ENCODE assay signal across 16 cellular contexts in the genomic region with DNA sequence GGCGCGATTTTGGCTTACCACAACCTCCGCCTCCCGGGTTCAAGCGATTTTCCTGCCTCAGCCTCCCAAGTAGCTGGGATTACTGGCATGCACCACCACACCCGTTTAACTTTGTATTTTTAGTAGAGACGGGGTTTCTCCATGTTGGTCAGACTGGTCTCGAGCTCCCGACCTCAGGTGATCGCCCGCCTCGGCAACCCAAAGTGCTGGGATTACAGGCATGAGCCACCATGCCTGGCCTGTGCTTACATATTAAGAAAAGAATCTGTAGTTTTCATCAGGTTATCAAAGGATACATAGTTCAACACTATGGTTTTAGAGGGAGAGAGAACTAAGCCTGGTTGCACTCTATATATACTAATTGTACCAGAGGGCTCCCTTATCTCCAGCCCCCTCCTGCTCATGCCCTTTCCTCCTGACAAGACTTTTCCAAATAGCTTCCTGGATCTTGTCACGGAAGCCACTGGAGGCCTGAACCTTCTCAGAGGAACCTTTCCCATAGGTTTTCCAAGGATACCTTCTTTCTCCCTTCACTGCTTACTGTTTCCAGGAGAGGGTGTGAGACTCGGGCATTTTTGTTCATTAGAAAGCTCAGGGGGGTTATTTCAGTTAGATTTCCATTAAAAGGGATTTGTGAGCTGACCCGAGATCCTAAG. TPM values are rescaled to one million over a fixed set of nuclear protein-coding genes. Genes with fewer than 3 reads are reported as not detected.
DNase-seq lines count a peak whose midpoint lies in the region; ATAC-seq and TF ChIP-seq lines count a peak whose summit lies in the region.
"Had no signal": no experiment of that assay in that cellular context is flagged by ENCODE, and none has a peak within 500 bp of the region (broad histone marks: within the 10 kb centered on the region; RNA-seq: fewer than 3 reads in every experiment).

No MANE protein-coding gene starts in this region.

- no peaks in the 10 kb centered on the region for H3K9me3 Mint-ChIP-seq in activated T-helper 2 cell treated with anti-CD3 and anti-CD28 coated beads, Interferon-gamma antibody, Interleukin-2, Interleukin-4, amounts not matched to agents 10 μg/mL and 5 μg/mL and 100 μg/mL, durations not matched to agents 14 hours and 24 hours and 36 hours
- no peaks in the 10 kb centered on the region for H3K9me3 Mint-ChIP-seq in progenitor cell of endocrine pancreas (ENCODE audit: low read depth)
- H3K9me3 Mint-ChIP-seq in activated CD4-positive, alpha-beta memory T cell treated with anti-CD3 and anti-CD28 coated beads, Interleukin-2, amount 10 ng/mL, durations not matched to agents 7 days and 5 days: no peaks in the 10 kb centered on the region
- H3K9me3 Mint-ChIP-seq in activated T-helper 1 cell treated with anti-CD3 and anti-CD28 coated beads, Interleukin-12 subunit alpha, Interleukin-12 subunit beta, Interleukin-2, Interleukin-4 antibody, amounts not matched to agents 30 ng/mL and 10 ng/mL and 1 ng/mL, durations not matched to agents 14 hours and 24 hours and 36 hours: no peaks in the 10 kb centered on the region

- peaks cover 37% of the 10 kb centered on the region for H3K4me1 Mint-ChIP-seq in activated T-helper 2 cell treated with anti-CD3 and anti-CD28 coated beads, Interferon-gamma antibody, Interleukin-2, Interleukin-4, amounts not matched to agents 10 μg/mL and 5 μg/mL and 100 μg/mL, durations not matched to agents 14 hours and 24 hours and 36 hours (ENCODE audit: low read depth)
- H3K4me1 Mint-ChIP-seq in progenitor cell of endocrine pancreas (ENCODE audit: low read depth): peaks cover 22% of the 10 kb centered on the region
- peaks cover 19% of the 10 kb centered on the region for H3K4me1 Mint-ChIP-seq in activated CD4-positive, alpha-beta memory T cell treated with anti-CD3 and anti-CD28 coated beads, Interleukin-2, amount 10 ng/mL, durations not matched to agents 7 days and 5 days
- peaks cover 15% of the 10 kb centered on the region for H3K4me1 Mint-ChIP-seq in activated T-helper 1 cell treated with anti-CD3 and anti-CD28 coated beads, Interleukin-12 subunit alpha, Interleukin-12 subunit beta, Interleukin-2, Interleukin-4 antibody, amounts not matched to agents 30 ng/mL and 10 ng/mL and 1 ng/mL, durations not matched to agents 14 hours and 24 hours and 36 hours (ENCODE audit: low read depth)

- H3K27me3 ChIP-seq in GM23248 (replicated peaks; ENCODE audit: insufficient read depth) (no peaks in the 10 kb centered on the region), esophagus muscularis mucosa (no peaks in the 10 kb centered on the region)
- H3K27me3 ChIP-seq: BE2C, ovary had no signal

- TF ChIP-seq CTCF in esophagus muscularis mucosa (IDR thresholded peaks at IDR 0.05): no peak
- TF ChIP-seq CTCF in progenitor cell of endocrine pancreas (IDR thresholded peaks at IDR 0.05; ENCODE audit: unreplicated experiment): no peak

- no peaks in the 10 kb centered on the region for H3K36me3 ChIP-seq in GM23248 (ENCODE audit: low read depth)
- peaks cover 0 to 16% (median 12%) of the 10 kb centered on the region in 4 donors for H3K36me3 ChIP-seq in esophagus muscularis mucosa
- H3K36me3 ChIP-seq: BE2C, ovary had no signal

- H3K27ac ChIP-seq in GM23248 (peak overlapping the region; percentile 97), esophagus muscularis mucosa (replicated peaks in 1 of 4) (peak overlapping the region; percentile 38 to 51 (median 45))
- H3K27ac ChIP-seq: ovary, RWPE1 had no signal

- no peaks in the 10 kb centered on the region for H3K9me2 ChIP-seq in GM23248 (ENCODE audit: insufficient read depth)

- H3K4me3 ChIP-seq in GM23248 (peak overlapping the region; percentile 24; the same call in 1 of the 2 replicates), esophagus muscularis mucosa (no peak overlapping the region)
- H3K4me3 ChIP-seq: ovary had no signal

- no peaks in the 10 kb centered on the region for H3K36me3 Mint-ChIP-seq in activated T-helper 2 cell treated with anti-CD3 and anti-CD28 coated beads, Interferon-gamma antibody, Interleukin-2, Interleukin-4, amounts not matched to agents 10 μg/mL and 5 μg/mL and 100 μg/mL, durations not matched to agents 14 hours and 24 hours and 36 hours (ENCODE audit: low read depth)
- peaks cover 15% of the 10 kb centered on the region for H3K36me3 Mint-ChIP-seq in progenitor cell of endocrine pancreas (ENCODE audit: insufficient read depth)
- no peaks in the 10 kb centered on the region for H3K36me3 Mint-ChIP-seq in activated CD4-positive, alpha-beta memory T cell treated with anti-CD3 and anti-CD28 coated beads, Interleukin-2, amount 10 ng/mL, durations not matched to agents 7 days and 5 days (ENCODE audit: low read depth)
- H3K36me3 Mint-ChIP-seq in activated T-helper 1 cell treated with anti-CD3 and anti-CD28 coated beads, Interleukin-12 subunit alpha, Interleukin-12 subunit beta, Interleukin-2, Interleukin-4 antibody, amounts not matched to agents 30 ng/mL and 10 ng/mL and 1 ng/mL, durations not matched to agents 14 hours and 24 hours and 36 hours (ENCODE audit: low read depth): no peaks in the 10 kb centered on the region

- H3K4me3 Mint-ChIP-seq in activated T-helper 2 cell treated with anti-CD3 and anti-CD28 coated beads, Interferon-gamma antibody, Interleukin-2, Interleukin-4, amounts not matched to agents 10 μg/mL and 5 μg/mL and 100 μg/mL, durations not matched to agents 14 hours and 24 hours and 36 hours (ENCODE audit: low read depth): no peak overlapping the region
- no peak overlapping the region for H3K4me3 Mint-ChIP-seq in progenitor cell of endocrine pancreas (ENCODE audit: low read depth)
- no peak overlapping the region for H3K4me3 Mint-ChIP-seq in activated CD4-positive, alpha-beta memory T cell treated with anti-CD3 and anti-CD28 coated beads, Interleukin-2, amount 10 ng/mL, durations not matched to agents 7 days and 5 days
- H3K4me3 Mint-ChIP-seq in activated T-helper 1 cell treated with anti-CD3 and anti-CD28 coated beads, Interleukin-12 subunit alpha, Interleukin-12 subunit beta, Interleukin-2, Interleukin-4 antibody, amounts not matched to agents 30 ng/mL and 10 ng/mL and 1 ng/mL, durations not matched to agents 14 hours and 24 hours and 36 hours: no peak overlapping the region
- H3K4me3 Mint-ChIP-seq: activated naive CD8-positive, alpha-beta T cell had no signal

- in situ Hi-C loops in GM23248 (cut with MboI): no loop called here

- CTCF ChIA-PET in activated CD4-positive, alpha-beta memory T cell treated with anti-CD3 and anti-CD28 coated beads, Interleukin-2, amount 10 ng/mL, durations not matched to agents 7 days and 5 days (lab: Charles Lee): no interaction called here

- no peak for TF ChIP-seq POLR2A in esophagus muscularis mucosa (IDR thresholded peaks at IDR 0.05; ENCODE audit: low read depth)

- peak overlapping the region; percentile 82 for H3K9ac ChIP-seq in GM23248

- peak overlapping the region; percentile 19 for H3K27ac Mint-ChIP-seq in activated T-helper 2 cell treated with anti-CD3 and anti-CD28 coated beads, Interferon-gamma antibody, Interleukin-2, Interleukin-4, amounts not matched to agents 10 μg/mL and 5 μg/mL and 100 μg/mL, durations not matched to agents 14 hours and 24 hours and 36 hours
- peak overlapping the region; percentile 82 for H3K27ac Mint-ChIP-seq in progenitor cell of endocrine pancreas
- H3K27ac Mint-ChIP-seq in activated CD4-positive, alpha-beta memory T cell treated with anti-CD3 and anti-CD28 coated beads, Interleukin-2, amount 10 ng/mL, durations not matched to agents 7 days and 5 days: no peak overlapping the region
- no peak overlapping the region for H3K27ac Mint-ChIP-seq in activated T-helper 1 cell treated with anti-CD3 and anti-CD28 coated beads, Interleukin-12 subunit alpha, Interleukin-12 subunit beta, Interleukin-2, Interleukin-4 antibody, amounts not matched to agents 30 ng/mL and 10 ng/mL and 1 ng/mL, durations not matched to agents 14 hours and 24 hours and 36 hours
- H3K27ac Mint-ChIP-seq: activated naive CD8-positive, alpha-beta T cell had no signal

- 92 to 98% methylated on average over 13 to 15 of the region's 15 CpGs for WGBS in GM23248 (ENCODE audit: low coverage in 1 of 2, low lambda C conversion rate in 2 of 2, missing lambda C conversion rate in 2 of 2), 2 experiments
- WGBS in esophagus muscularis mucosa: 88% methylated on average over 15 of the region's 15 CpGs

- no peak for TF ChIP-seq EP300 in esophagus muscularis mucosa (IDR thresholded peaks at IDR 0.05)

- peaks cover 16% of the 10 kb centered on the region for H3K27me3 Mint-ChIP-seq in activated T-helper 2 cell treated with anti-CD3 and anti-CD28 coated beads, Interferon-gamma antibody, Interleukin-2, Interleukin-4, amounts not matched to agents 10 μg/mL and 5 μg/mL and 100 μg/mL, durations not matched to agents 14 hours and 24 hours and 36 hours (ENCODE audit: low read depth)
- H3K27me3 Mint-ChIP-seq in progenitor cell of endocrine pancreas: no peaks in the 10 kb centered on the region
- no peaks in the 10 kb centered on the region for H3K27me3 Mint-ChIP-seq in activated CD4-positive, alpha-beta memory T cell treated with anti-CD3 and anti-CD28 coated beads, Interleukin-2, amount 10 ng/mL, durations not matched to agents 7 days and 5 days
- H3K27me3 Mint-ChIP-seq in activated T-helper 1 cell treated with anti-CD3 and anti-CD28 coated beads, Interleukin-12 subunit alpha, Interleukin-12 subunit beta, Interleukin-2, Interleukin-4 antibody, amounts not matched to agents 30 ng/mL and 10 ng/mL and 1 ng/mL, durations not matched to agents 14 hours and 24 hours and 36 hours (ENCODE audit: insufficient read depth): peaks cover 2% of the 10 kb centered on the region
- H3K27me3 Mint-ChIP-seq: activated naive CD8-positive, alpha-beta T cell had no signal

- H4K20me1 ChIP-seq in GM23248 (ENCODE audit: insufficient read depth): no peaks in the 10 kb centered on the region

- intact Hi-C loops in activated T-helper 2 cell treated with anti-CD3 and anti-CD28 coated beads, Interferon-gamma antibody, Interleukin-2, Interleukin-4, amounts not matched to agents 10 μg/mL and 5 μg/mL and 100 μg/mL, durations not matched to agents 14 hours and 24 hours and 36 hours (cut with micrococcal nuclease): loop anchor here (5.0 kb wide), 1 partner anchor 35 kb away; no protein-coding TSS in a partner anchor
- intact Hi-C loops in esophagus muscularis mucosa (cut with DNase I): loop anchor here (2.0 kb wide), 2 partner anchors 33 to 49 kb away; no protein-coding TSS in a partner anchor
- intact Hi-C loops in activated T-helper 1 cell treated with anti-CD3 and anti-CD28 coated beads, Interleukin-12 subunit alpha, Interleukin-12 subunit beta, Interleukin-2, Interleukin-4 antibody, amounts not matched to agents 30 ng/mL and 10 ng/mL and 1 ng/mL, durations not matched to agents 14 hours and 24 hours and 36 hours (cut with micrococcal nuclease): loop anchor here (5.0 kb wide), 1 partner anchor 65 kb away; no protein-coding TSS in a partner anchor

- H3K79me2 ChIP-seq in GM23248 (ENCODE audit: insufficient read depth): peaks cover 73% of the 10 kb centered on the region

- H3F3A ChIP-seq in GM23248 (ENCODE audit: insufficient read depth): peaks cover 49% of the 10 kb centered on the region

- H2AFZ ChIP-seq in GM23248: no peak overlapping the region; the same call in 1 of the 2 replicates

- peaks cover 51% of the 10 kb centered on the region for H3K4me1 ChIP-seq in GM23248 (ENCODE audit: insufficient read depth)
- peaks cover 13 to 19% (median 18%) of the 10 kb centered on the region in 4 donors for H3K4me1 ChIP-seq in esophagus muscularis mucosa

- POLR2A ChIA-PET in activated CD4-positive, alpha-beta memory T cell treated with anti-CD3 and anti-CD28 coated beads, Interleukin-2, amount 10 ng/mL, durations not matched to agents 7 days and 5 days (lab: Charles Lee): no interaction called here

- ATAC-seq in HG03457 (IDR thresholded peaks at IDR 0.05; ENCODE audit: unreplicated experiment): no peak

- peak overlapping the region; percentile 55 for H3K4me2 ChIP-seq in GM23248 (ENCODE audit: unreplicated experiment)

- DNase-seq in GM23248: no peak
- no peak for DNase-seq in activated T-helper 2 cell treated with anti-CD3 and anti-CD28 coated beads, Interferon-gamma antibody, Interleukin-2, Interleukin-4, amounts not matched to agents 10 μg/mL and 5 μg/mL and 100 μg/mL, durations not matched to agents 14 hours and 24 hours and 36 hours (ENCODE audit: low spot score)
- no peak for DNase-seq in esophagus muscularis mucosa (ENCODE audit: extremely low spot score)
- DNase-seq in progenitor cell of endocrine pancreas (ENCODE audit: low spot score, unreplicated experiment): no peak
- DNase-seq in KG1 (lab: John Stamatoyannopoulos, UW): no peak
- no peak for DNase-seq in activated CD4-positive, alpha-beta memory T cell treated with anti-CD3 and anti-CD28 coated beads, Interleukin-2, amount 10 ng/mL, durations not matched to agents 7 days and 5 days
- DNase-seq in activated T-helper 1 cell treated with anti-CD3 and anti-CD28 coated beads, Interleukin-12 subunit alpha, Interleukin-12 subunit beta, Interleukin-2, Interleukin-4 antibody, amounts not matched to agents 30 ng/mL and 10 ng/mL and 1 ng/mL, durations not matched to agents 14 hours and 24 hours and 36 hours (ENCODE audit: low spot score): no peak
- DNase-seq: BE2C; effector CD4-positive, alpha-beta T cell; NCI-H1105 treated with DMSO at 0.1 percent for 48 hours; NCI-H446 treated with DMSO at 0.1 percent for 48 hours; ovary; stimulated activated CD8-positive, alpha-beta memory T cell treated with anti-CD3 and anti-CD28 coated beads, Interleukin-4, amount 100 ng/mL, for 48 hours had no signal

- H3K9me3 ChIP-seq in GM23248 (ENCODE audit: low read depth): no peaks in the 10 kb centered on the region
- H3K9me3 ChIP-seq in esophagus muscularis mucosa: no peaks in the 10 kb centered on the region
- H3K9me3 ChIP-seq: BE2C, ovary had no signal

RNA-seq across cellular contexts. Expression of a gene that starts 53.1 kb away (rescaled TPM):
- 52.6 and 54.6 TPM in 2 replicates for total RNA-seq in GM23248 (2014; rRNA removed; shearing (Covaris generic))
- polyA plus RNA-seq in GM23248 (2016; fragmentation: Nextera tagmentation; extraction: Ambion mirVana): 27.8 and 30.4 TPM in 2 replicates
- total RNA-seq in activated T-helper 2 cell treated with anti-CD3 and anti-CD28 coated beads, Interferon-gamma antibody, Interleukin-2, Interleukin-4, amounts not matched to agents 10 μg/mL and 5 μg/mL and 100 μg/mL, durations not matched to agents 14 hours and 24 hours and 36 hours: 2.0 and 3.4 TPM in 2 replicates
- total RNA-seq in esophagus muscularis mucosa (10 to 100 TPM; 25.7 to 37.8 (median 28.3) TPM), progenitor cell of endocrine pancreas (48.7 and 53.5 TPM in 2 replicates)
- total RNA-seq in activated CD4-positive, alpha-beta memory T cell treated with anti-CD3 and anti-CD28 coated beads, Interleukin-2, amount 10 ng/mL, durations not matched to agents 7 days and 5 days: 10 to 100 TPM in 1 of 2 experiments, 1 to 10 TPM in 1; 9.5 to 10.2 TPM
- 3.7 and 3.8 TPM in 2 replicates for total RNA-seq in activated T-helper 1 cell treated with anti-CD3 and anti-CD28 coated beads, Interleukin-12 subunit alpha, Interleukin-12 subunit beta, Interleukin-2, Interleukin-4 antibody, amounts not matched to agents 30 ng/mL and 10 ng/mL and 1 ng/mL, durations not matched to agents 14 hours and 24 hours and 36 hours

Comparison
In these comparisons a context has a peak if more than half of its experiments do, and no peak if none do; other contexts are left out.
1. H3K27ac Mint-ChIP-seq: peak in activated T-helper 2 cell treated with anti-CD3 and anti-CD28 coated beads, Interferon-gamma antibody, Interleukin-2, Interleukin-4, amounts not matched to agents 10 μg/mL and 5 μg/mL and 100 μg/mL, durations not matched to agents 14 hours and 24 hours and 36 hours (single experiment) and progenitor cell of endocrine pancreas (single experiment); none in activated CD4-positive, alpha-beta memory T cell treated with anti-CD3 and anti-CD28 coated beads, Interleukin-2, amount 10 ng/mL, durations not matched to agents 7 days and 5 days (single experiment) and activated T-helper 1 cell treated with anti-CD3 and anti-CD28 coated beads, Interleukin-12 subunit alpha, Interleukin-12 subunit beta, Interleukin-2, Interleukin-4 antibody, amounts not matched to agents 30 ng/mL and 10 ng/mL and 1 ng/mL, durations not matched to agents 14 hours and 24 hours and 36 hours (single experiment).